ENCODE assay signal across 1 cellular context in the genomic region with DNA sequence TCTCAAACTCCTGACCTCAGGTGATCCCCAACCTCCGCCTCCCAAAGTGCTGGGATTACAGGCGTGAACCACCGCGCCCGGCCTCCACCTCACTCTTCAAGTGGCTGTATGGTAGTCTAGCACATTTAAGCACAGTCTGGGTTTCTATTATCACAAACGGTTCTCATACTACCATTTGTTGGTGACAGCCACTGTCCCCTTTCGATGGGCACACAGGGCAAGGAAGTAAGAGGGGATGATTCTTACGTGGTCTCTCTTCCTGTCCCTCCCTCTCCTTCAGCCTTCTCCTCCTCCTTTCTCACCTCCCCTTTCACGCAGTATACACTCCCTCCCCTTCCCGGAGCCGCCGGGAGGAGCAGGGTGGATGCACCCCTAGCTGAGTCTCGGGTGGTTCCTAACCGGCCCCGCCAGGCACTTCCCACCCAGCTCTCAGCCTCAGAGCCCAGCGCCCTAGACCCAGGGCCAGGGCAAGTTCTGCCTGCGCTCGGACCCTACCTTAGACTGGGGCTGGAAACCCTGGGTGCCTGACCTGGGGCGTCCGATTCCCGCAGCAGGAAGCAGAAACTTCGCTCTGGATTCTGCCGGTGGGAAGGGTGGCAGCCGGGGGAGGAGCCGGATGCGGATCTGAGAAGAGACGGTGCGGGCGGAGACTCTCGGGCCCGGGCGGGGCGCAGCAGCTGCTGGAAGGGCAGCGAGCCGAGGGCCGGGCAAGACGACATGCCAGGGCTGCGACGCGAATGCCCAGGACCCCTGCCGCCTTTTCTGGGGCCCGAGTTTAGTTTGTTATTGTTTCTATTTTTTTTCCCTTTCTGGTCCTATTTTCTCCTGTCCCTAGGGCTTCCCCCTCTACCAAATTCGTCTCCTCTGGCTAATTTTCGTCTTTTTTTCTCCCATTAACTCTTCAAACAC.
TF ChIP-seq lines count a peak whose summit lies in the region.

A gene (minus strand): TSS at position 626 of the 909 bp plus-strand sequence. CDS start 5,062 bp downstream, outside the sequence.

TF ChIP-seq in HEK293, 187 proteins besides CTCF, POLR2A, EP300 and RAD21 (continued from another document and continues in another):
- TF ChIP-seq, protein P1, sequence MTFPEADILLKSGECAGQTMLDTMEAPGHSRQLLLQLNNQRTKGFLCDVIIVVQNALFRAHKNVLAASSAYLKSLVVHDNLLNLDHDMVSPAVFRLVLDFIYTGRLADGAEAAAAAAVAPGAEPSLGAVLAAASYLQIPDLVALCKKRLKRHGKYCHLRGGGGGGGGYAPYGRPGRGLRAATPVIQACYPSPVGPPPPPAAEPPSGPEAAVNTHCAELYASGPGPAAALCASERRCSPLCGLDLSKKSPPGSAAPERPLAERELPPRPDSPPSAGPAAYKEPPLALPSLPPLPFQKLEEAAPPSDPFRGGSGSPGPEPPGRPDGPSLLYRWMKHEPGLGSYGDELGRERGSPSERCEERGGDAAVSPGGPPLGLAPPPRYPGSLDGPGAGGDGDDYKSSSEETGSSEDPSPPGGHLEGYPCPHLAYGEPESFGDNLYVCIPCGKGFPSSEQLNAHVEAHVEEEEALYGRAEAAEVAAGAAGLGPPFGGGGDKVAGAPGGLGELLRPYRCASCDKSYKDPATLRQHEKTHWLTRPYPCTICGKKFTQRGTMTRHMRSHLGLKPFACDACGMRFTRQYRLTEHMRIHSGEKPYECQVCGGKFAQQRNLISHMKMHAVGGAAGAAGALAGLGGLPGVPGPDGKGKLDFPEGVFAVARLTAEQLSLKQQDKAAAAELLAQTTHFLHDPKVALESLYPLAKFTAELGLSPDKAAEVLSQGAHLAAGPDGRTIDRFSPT (tag by site-specific recombination; IDR thresholded peaks at IDR 0.05), result peak; percentile 81
- TF ChIP-seq KLF16 (tag by site-specific recombination; IDR thresholded peaks at IDR 0.05), result peak; percentile 73
- TF ChIP-seq ZNF133 (tag by site-specific recombination; IDR thresholded peaks at IDR 0.05), result 0 out of 2 replicates have a peak, but pooled peaks have one; percentile 22
- TF ChIP-seq ZBTB21 (tag by site-specific recombination; IDR thresholded peaks at IDR 0.05), result 0 out of 2 replicates have a peak, but pooled peaks have one; percentile 16
- no peak for TF ChIP-seq ZNF48 (tag by site-specific recombination; IDR thresholded peaks at IDR 0.05)
- TF ChIP-seq ZNF624 (tag by site-specific recombination; IDR thresholded peaks at IDR 0.05), result no peak
- TF ChIP-seq ZNF24 (tag by site-specific recombination; IDR thresholded peaks at IDR 0.05), result peak; percentile 77; the same call in 1 of the 2 replicates
- peak; percentile 57 for TF ChIP-seq GLIS1 (tag by site-specific recombination; IDR thresholded peaks at IDR 0.05)
- TF ChIP-seq, protein P2, sequence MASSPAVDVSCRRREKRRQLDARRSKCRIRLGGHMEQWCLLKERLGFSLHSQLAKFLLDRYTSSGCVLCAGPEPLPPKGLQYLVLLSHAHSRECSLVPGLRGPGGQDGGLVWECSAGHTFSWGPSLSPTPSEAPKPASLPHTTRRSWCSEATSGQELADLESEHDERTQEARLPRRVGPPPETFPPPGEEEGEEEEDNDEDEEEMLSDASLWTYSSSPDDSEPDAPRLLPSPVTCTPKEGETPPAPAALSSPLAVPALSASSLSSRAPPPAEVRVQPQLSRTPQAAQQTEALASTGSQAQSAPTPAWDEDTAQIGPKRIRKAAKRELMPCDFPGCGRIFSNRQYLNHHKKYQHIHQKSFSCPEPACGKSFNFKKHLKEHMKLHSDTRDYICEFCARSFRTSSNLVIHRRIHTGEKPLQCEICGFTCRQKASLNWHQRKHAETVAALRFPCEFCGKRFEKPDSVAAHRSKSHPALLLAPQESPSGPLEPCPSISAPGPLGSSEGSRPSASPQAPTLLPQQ (tag by site-specific recombination; IDR thresholded peaks at IDR 0.05), result peak; percentile 59
- TF ChIP-seq ZNF433 (tag by site-specific recombination; IDR thresholded peaks at IDR 0.05; ENCODE audit: low read depth), result no peak
- TF ChIP-seq GFI1B (tag by site-specific recombination; IDR thresholded peaks at IDR 0.05), result no peak
- peak; percentile 85 for TF ChIP-seq ZNF561 (tag by site-specific recombination; IDR thresholded peaks at IDR 0.05; ENCODE audit: borderline replicate concordance)
- peak; percentile 91 for TF ChIP-seq ZBTB48 (tag by site-specific recombination; IDR thresholded peaks at IDR 0.05)
- peak; percentile 51; the same call in 1 of the 2 replicates for TF ChIP-seq ZNF394 (tag by site-specific recombination; IDR thresholded peaks at IDR 0.05; ENCODE audit: borderline replicate concordance)
- TF ChIP-seq, protein P3, sequence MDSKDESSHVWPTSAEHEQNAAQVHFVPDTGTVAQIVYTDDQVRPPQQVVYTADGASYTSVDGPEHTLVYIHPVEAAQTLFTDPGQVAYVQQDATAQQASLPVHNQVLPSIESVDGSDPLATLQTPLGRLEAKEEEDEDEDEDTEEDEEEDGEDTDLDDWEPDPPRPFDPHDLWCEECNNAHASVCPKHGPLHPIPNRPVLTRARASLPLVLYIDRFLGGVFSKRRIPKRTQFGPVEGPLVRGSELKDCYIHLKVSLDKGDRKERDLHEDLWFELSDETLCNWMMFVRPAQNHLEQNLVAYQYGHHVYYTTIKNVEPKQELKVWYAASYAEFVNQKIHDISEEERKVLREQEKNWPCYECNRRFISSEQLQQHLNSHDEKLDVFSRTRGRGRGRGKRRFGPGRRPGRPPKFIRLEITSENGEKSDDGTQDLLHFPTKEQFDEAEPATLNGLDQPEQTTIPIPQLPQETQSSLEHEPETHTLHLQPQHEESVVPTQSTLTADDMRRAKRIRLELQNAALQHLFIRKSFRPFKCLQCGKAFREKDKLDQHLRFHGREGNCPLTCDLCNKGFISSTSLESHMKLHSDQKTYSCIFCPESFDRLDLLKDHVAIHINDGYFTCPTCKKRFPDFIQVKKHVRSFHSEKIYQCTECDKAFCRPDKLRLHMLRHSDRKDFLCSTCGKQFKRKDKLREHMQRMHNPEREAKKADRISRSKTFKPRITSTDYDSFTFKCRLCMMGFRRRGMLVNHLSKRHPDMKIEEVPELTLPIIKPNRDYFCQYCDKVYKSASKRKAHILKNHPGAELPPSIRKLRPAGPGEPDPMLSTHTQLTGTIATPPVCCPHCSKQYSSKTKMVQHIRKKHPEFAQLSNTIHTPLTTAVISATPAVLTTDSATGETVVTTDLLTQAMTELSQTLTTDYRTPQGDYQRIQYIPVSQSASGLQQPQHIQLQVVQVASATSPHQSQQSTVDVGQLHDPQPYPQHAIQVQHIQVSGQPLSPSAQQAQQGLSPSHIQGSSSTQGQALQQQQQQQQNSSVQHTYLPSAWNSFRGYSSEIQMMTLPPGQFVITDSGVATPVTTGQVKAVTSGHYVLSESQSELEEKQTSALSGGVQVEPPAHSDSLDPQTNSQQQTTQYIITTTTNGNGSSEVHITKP (tag by site-specific recombination; IDR thresholded peaks at IDR 0.05), result peak; percentile 96
- TF ChIP-seq, protein P4, sequence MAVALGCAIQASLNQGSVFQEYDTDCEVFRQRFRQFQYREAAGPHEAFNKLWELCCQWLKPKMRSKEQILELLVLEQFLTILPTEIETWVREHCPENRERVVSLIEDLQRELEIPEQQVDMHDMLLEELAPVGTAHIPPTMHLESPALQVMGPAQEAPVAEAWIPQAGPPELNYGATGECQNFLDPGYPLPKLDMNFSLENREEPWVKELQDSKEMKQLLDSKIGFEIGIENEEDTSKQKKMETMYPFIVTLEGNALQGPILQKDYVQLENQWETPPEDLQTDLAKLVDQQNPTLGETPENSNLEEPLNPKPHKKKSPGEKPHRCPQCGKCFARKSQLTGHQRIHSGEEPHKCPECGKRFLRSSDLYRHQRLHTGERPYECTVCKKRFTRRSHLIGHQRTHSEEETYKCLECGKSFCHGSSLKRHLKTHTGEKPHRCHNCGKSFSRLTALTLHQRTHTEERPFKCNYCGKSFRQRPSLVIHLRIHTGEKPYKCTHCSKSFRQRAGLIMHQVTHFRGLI (tag by site-specific recombination; IDR thresholded peaks at IDR 0.05), result peak; percentile 78
- TF ChIP-seq ZNF837 (tag by site-specific recombination; IDR thresholded peaks at IDR 0.05), result no peak
- TF ChIP-seq, protein P5, sequence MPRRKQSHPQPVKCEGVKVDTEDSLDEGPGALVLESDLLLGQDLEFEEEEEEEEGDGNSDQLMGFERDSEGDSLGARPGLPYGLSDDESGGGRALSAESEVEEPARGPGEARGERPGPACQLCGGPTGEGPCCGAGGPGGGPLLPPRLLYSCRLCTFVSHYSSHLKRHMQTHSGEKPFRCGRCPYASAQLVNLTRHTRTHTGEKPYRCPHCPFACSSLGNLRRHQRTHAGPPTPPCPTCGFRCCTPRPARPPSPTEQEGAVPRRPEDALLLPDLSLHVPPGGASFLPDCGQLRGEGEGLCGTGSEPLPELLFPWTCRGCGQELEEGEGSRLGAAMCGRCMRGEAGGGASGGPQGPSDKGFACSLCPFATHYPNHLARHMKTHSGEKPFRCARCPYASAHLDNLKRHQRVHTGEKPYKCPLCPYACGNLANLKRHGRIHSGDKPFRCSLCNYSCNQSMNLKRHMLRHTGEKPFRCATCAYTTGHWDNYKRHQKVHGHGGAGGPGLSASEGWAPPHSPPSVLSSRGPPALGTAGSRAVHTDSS (tag by site-specific recombination; IDR thresholded peaks at IDR 0.05), result peak; percentile 38; the same call in 1 of the 2 replicates
- 0 out of 2 replicates have a peak, but pooled peaks have one; percentile 40 for TF ChIP-seq EGR2 (tag by site-specific recombination; IDR thresholded peaks at IDR 0.05; ENCODE audit: low read depth)
- TF ChIP-seq ZNF16 (tag by site-specific recombination; IDR thresholded peaks at IDR 0.05; ENCODE audit: low read depth), result no peak
- 0 out of 2 replicates have a peak, but pooled peaks have one; percentile 75 for TF ChIP-seq ZNF501 (tag by site-specific recombination; IDR thresholded peaks at IDR 0.05)
- 0 out of 2 replicates have a peak, but pooled peaks have one; percentile 19 for TF ChIP-seq ZNF843 (tag by site-specific recombination; IDR thresholded peaks at IDR 0.05)
- TF ChIP-seq, protein P6, sequence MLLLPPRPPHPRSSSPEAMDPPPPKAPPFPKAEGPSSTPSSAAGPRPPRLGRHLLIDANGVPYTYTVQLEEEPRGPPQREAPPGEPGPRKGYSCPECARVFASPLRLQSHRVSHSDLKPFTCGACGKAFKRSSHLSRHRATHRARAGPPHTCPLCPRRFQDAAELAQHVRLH (tag by site-specific recombination; IDR thresholded peaks at IDR 0.05), result peak; percentile 26; the same call in 1 of the 2 replicates
- TF ChIP-seq ZNF623 (tag by site-specific recombination; IDR thresholded peaks at IDR 0.05), result 0 out of 2 replicates have a peak, but pooled peaks have one; percentile 5
- TF ChIP-seq ZNF629 (tag by site-specific recombination; IDR thresholded peaks at IDR 0.05), result peak; percentile 49
- no peak for TF ChIP-seq KLF9 (tag by site-specific recombination; IDR thresholded peaks at IDR 0.05; ENCODE audit: low read depth)
- 0 out of 2 replicates have a peak, but pooled peaks have one; percentile 27 for TF ChIP-seq ZNF76 (tag by site-specific recombination; IDR thresholded peaks at IDR 0.05; ENCODE audit: borderline replicate concordance, low read depth)
- peak; percentile 78 for TF ChIP-seq SP7 (tag by site-specific recombination; IDR thresholded peaks at IDR 0.05)
- TF ChIP-seq ZFP41 (tag by site-specific recombination; IDR thresholded peaks at IDR 0.05; ENCODE audit: borderline replicate concordance), result no peak
- TF ChIP-seq, protein P7, sequence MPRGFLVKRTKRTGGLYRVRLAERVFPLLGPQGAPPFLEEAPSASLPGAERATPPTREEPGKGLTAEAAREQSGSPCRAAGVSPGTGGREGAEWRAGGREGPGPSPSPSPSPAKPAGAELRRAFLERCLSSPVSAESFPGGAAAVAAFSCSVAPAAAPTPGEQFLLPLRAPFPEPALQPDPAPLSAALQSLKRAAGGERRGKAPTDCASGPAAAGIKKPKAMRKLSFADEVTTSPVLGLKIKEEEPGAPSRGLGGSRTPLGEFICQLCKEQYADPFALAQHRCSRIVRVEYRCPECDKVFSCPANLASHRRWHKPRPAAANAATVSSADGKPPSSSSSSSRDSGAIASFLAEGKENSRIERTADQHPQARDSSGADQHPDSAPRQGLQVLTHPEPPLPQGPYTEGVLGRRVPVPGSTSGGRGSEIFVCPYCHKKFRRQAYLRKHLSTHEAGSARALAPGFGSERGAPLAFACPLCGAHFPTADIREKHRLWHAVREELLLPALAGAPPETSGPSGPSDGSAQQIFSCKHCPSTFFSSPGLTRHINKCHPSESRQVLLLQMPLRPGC (tag by site-specific recombination; IDR thresholded peaks at IDR 0.05), result 0 out of 2 replicates have a peak, but pooled peaks have one; percentile 13
- TF ChIP-seq OSR2 (tag by site-specific recombination; IDR thresholded peaks at IDR 0.05), result 0 out of 2 replicates have a peak, but pooled peaks have one; percentile 17
- no peak for TF ChIP-seq ZNF660 (tag by site-specific recombination; IDR thresholded peaks at IDR 0.05)
- TF ChIP-seq, protein P8, sequence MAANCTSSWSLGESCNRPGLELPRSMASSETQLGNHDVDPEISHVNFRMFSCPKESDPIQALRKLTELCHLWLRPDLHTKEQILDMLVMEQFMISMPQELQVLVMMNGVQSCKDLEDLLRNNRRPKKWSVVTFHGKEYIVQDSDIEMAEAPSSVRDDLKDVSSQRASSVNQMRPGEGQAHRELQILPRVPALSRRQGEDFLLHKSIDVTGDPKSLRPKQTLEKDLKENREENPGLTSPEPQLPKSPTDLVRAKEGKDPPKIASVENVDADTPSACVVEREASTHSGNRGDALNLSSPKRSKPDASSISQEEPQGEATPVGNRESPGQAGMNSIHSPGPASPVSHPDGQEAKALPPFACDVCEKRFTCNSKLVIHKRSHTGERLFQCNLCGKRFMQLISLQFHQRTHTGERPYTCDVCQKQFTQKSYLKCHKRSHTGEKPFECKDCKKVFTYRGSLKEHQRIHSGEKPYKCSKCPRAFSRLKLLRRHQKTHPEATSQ (tag by site-specific recombination; IDR thresholded peaks at IDR 0.05), result peak; percentile 63; the same call in 1 of the 2 replicates
- TF ChIP-seq, protein P9, sequence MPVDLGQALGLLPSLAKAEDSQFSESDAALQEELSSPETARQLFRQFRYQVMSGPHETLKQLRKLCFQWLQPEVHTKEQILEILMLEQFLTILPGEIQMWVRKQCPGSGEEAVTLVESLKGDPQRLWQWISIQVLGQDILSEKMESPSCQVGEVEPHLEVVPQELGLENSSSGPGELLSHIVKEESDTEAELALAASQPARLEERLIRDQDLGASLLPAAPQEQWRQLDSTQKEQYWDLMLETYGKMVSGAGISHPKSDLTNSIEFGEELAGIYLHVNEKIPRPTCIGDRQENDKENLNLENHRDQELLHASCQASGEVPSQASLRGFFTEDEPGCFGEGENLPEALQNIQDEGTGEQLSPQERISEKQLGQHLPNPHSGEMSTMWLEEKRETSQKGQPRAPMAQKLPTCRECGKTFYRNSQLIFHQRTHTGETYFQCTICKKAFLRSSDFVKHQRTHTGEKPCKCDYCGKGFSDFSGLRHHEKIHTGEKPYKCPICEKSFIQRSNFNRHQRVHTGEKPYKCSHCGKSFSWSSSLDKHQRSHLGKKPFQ (tag by site-specific recombination; IDR thresholded peaks at IDR 0.05), result peak; percentile 33; the same call in 1 of the 2 replicates
- TF ChIP-seq ZNF341 (tag by site-specific recombination; IDR thresholded peaks at IDR 0.05; ENCODE audit: low read depth), result peak; percentile 100
- no peak for TF ChIP-seq ZNF221 (tag by site-specific recombination; IDR thresholded peaks at IDR 0.05; ENCODE audit: borderline replicate concordance)
- TF ChIP-seq ZBTB20 (tag by site-specific recombination; IDR thresholded peaks at IDR 0.05), result peak; percentile 99
- no peak for TF ChIP-seq ZNF530 (tag by site-specific recombination; IDR thresholded peaks at IDR 0.05; ENCODE audit: low read depth)
